Comparison of ENCODE assay signal across 17 cellular contexts in the genomic region with DNA sequence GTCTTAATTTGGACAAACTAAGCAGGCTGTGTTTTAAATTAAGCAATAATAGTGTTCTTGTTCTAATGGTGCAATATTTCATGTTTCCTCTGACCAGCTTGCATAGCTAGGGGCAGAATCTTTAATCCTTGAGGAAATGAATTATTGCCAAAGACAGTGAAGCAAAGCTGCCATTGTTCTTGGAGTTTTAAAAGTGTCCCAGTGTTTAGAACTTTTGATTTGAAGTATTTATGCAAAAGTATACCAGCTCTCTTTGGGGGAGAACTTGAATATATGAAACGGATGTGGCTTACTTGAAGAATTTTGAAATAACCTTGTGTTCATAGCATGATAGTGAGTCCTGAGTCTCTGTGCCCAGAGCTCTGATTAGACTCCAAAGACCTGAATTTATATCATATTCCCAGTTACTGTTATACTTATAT. TPM values are rescaled to one million over a fixed set of nuclear protein-coding genes. Genes with fewer than 3 reads are reported as not detected.
DNase-seq lines count a peak whose midpoint lies in the region; ATAC-seq and TF ChIP-seq lines count a peak whose summit lies in the region.
"Had no signal": no experiment of that assay in that cellular context is flagged by ENCODE, and none has a peak within 500 bp of the region (broad histone marks: within the 10 kb centered on the region; RNA-seq: fewer than 3 reads in every experiment).

No MANE protein-coding gene starts in this region.

- no peak for DNase-seq in activated naive CD8-positive, alpha-beta T cell treated with anti-CD3 and anti-CD28 coated beads, Interleukin-2, amount 10 ng/mL, durations not matched to agents 7 days and 5 days
- no peak for DNase-seq in activated naive CD8-positive, alpha-beta T cell treated with anti-CD3 and anti-CD28 coated beads for 36 hours
- DNase-seq in NOMO-1 treated with dmso at 0.1 percent for 144 hours (lab: John Stamatoyannopoulos, UW; ENCODE audit: unreplicated experiment): peak; percentile 53
- no peak for DNase-seq in central memory CD8-positive, alpha-beta T cell (ENCODE audit: low spot score in 2 of 2)
- no peak for DNase-seq in transverse colon
- no peak for DNase-seq in substantia nigra (lab: John Stamatoyannopoulos, UW)
- DNase-seq in head of caudate nucleus: no peak
- DNase-seq in thyroid gland: no peak
- DNase-seq: activated naive CD4-positive, alpha-beta T cell treated with Interleukin-2 at 50 U/mL for 16 hours; EL; islet precursor cell; NCI-H2029; NK-92 treated with Interleukin-12 subunit alpha and Interleukin-12 subunit beta, amount 100 ng/mL, for 24 hours; stimulated activated CD4-positive, alpha-beta T cell treated with anti-CD3 and anti-CD28 coated beads, Interleukin-2, amount 100 ng/mL, for 48 hours had no signal

- 64 to 71% methylated on average over 1 of the region's 1 CpG for WGBS in transverse colon (ENCODE audit: low coverage in 1 of 2), 2 donors
- WGBS in thyroid gland, 2 donors: 67 to 76% methylated on average over 1 of the region's 1 CpG

- intact Hi-C loops in transverse colon (cut with DNase I; ENCODE audit: low total_unique reads) (loop anchor here (10.0 kb wide), 2 partner anchors 244 to 886 kb away; no protein-coding TSS in a partner anchor), head of caudate nucleus (cut with DNase I) (no loop called here), thyroid gland (cut with DNase I) (no loop called here)

- TF ChIP-seq CTCF in transverse colon (IDR thresholded peaks at IDR 0.05): no peak
- no peak for TF ChIP-seq CTCF in thyroid gland (IDR thresholded peaks at IDR 0.05)

- no peak for TF ChIP-seq EP300 in transverse colon (IDR thresholded peaks at IDR 0.05; ENCODE audit: low read depth)

- H3K4me3 ChIP-seq in transverse colon: no peak overlapping the region
- H3K4me3 ChIP-seq in thyroid gland (replicated peaks in 1 of 3): no peak overlapping the region
- H3K4me3 ChIP-seq: vagina had no signal

- peak overlapping the region; percentile 66 for H3K27ac Mint-ChIP-seq in activated naive CD8-positive, alpha-beta T cell treated with anti-CD3 and anti-CD28 coated beads, Interleukin-2, amount 10 ng/mL, durations not matched to agents 7 days and 5 days
- no peak overlapping the region for H3K27ac Mint-ChIP-seq in activated naive CD8-positive, alpha-beta T cell treated with anti-CD3 and anti-CD28 coated beads for 36 hours
- no peak overlapping the region for H3K27ac Mint-ChIP-seq in central memory CD8-positive, alpha-beta T cell (ENCODE audit: low read depth)
- H3K27ac Mint-ChIP-seq: IgD-negative memory B cell; stimulated activated effector memory CD8-positive, alpha-beta T cell treated with anti-CD3 and anti-CD28 coated beads, Interleukin-12 subunit alpha, Interleukin-12 subunit beta, amount 100 ng/mL, for 72 hours had no signal

- H3K36me3 ChIP-seq in transverse colon (no peaks in the 10 kb centered on the region), thyroid gland (no peaks in the 10 kb centered on the region)
- H3K36me3 ChIP-seq: vagina had no signal

- no peak for TF ChIP-seq POLR2A in transverse colon (IDR thresholded peaks at IDR 0.05)
- no peak for TF ChIP-seq POLR2A in thyroid gland (IDR thresholded peaks at IDR 0.05)

- peak overlapping the region; percentile 81 for H3K4me3 Mint-ChIP-seq in activated naive CD8-positive, alpha-beta T cell treated with anti-CD3 and anti-CD28 coated beads, Interleukin-2, amount 10 ng/mL, durations not matched to agents 7 days and 5 days
- no peak overlapping the region for H3K4me3 Mint-ChIP-seq in activated naive CD8-positive, alpha-beta T cell treated with anti-CD3 and anti-CD28 coated beads for 36 hours
- H3K4me3 Mint-ChIP-seq in central memory CD8-positive, alpha-beta T cell: peak overlapping the region; percentile 73
- H3K4me3 Mint-ChIP-seq: IgD-negative memory B cell; stimulated activated effector memory CD8-positive, alpha-beta T cell treated with anti-CD3 and anti-CD28 coated beads, Interleukin-12 subunit alpha, Interleukin-12 subunit beta, amount 100 ng/mL, for 72 hours had no signal

- no peaks in the 10 kb centered on the region for H3K9me3 Mint-ChIP-seq in activated naive CD8-positive, alpha-beta T cell treated with anti-CD3 and anti-CD28 coated beads, Interleukin-2, amount 10 ng/mL, durations not matched to agents 7 days and 5 days
- H3K9me3 Mint-ChIP-seq in activated naive CD8-positive, alpha-beta T cell treated with anti-CD3 and anti-CD28 coated beads for 36 hours: no peaks in the 10 kb centered on the region
- no peaks in the 10 kb centered on the region for H3K9me3 Mint-ChIP-seq in central memory CD8-positive, alpha-beta T cell
- H3K9me3 Mint-ChIP-seq: IgD-negative memory B cell; stimulated activated effector memory CD8-positive, alpha-beta T cell treated with anti-CD3 and anti-CD28 coated beads, Interleukin-12 subunit alpha, Interleukin-12 subunit beta, amount 100 ng/mL, for 72 hours had no signal

- peaks cover 5% of the 10 kb centered on the region for H3K36me3 Mint-ChIP-seq in activated naive CD8-positive, alpha-beta T cell treated with anti-CD3 and anti-CD28 coated beads, Interleukin-2, amount 10 ng/mL, durations not matched to agents 7 days and 5 days
- H3K36me3 Mint-ChIP-seq in activated naive CD8-positive, alpha-beta T cell treated with anti-CD3 and anti-CD28 coated beads for 36 hours: peaks cover 2% of the 10 kb centered on the region
- H3K36me3 Mint-ChIP-seq in central memory CD8-positive, alpha-beta T cell (ENCODE audit: insufficient read depth): peaks cover 7% of the 10 kb centered on the region
- H3K36me3 Mint-ChIP-seq: IgD-negative memory B cell; stimulated activated effector memory CD8-positive, alpha-beta T cell treated with anti-CD3 and anti-CD28 coated beads, Interleukin-12 subunit alpha, Interleukin-12 subunit beta, amount 100 ng/mL, for 72 hours had no signal

- in situ Hi-C loops in transverse colon (cut with MboI; ENCODE audit: low pct_ligation_motif_present in 1 of 4, low pct_unique_long_range_greater_than_20kb in 1 of 4, low sequenced_read_pairs in 3 of 4): loop anchor here in 3 of 4 donors (10.0 kb wide), 1 partner anchor 286 kb away; no protein-coding TSS in a partner anchor

- ATAC-seq in activated naive CD8-positive, alpha-beta T cell treated with anti-CD3 and anti-CD28 coated beads, Interleukin-2, amount 10 ng/mL, durations not matched to agents 7 days and 5 days (ENCODE audit: low read depth): no peak
- no peak for ATAC-seq in central memory CD8-positive, alpha-beta T cell (replicated peaks; ENCODE audit: extremely low read depth, poor library complexity, severe bottlenecking)
- ATAC-seq: stimulated activated effector memory CD8-positive, alpha-beta T cell treated with anti-CD3 and anti-CD28 coated beads, Interleukin-12 subunit alpha, Interleukin-12 subunit beta, amount 100 ng/mL, for 72 hours had no signal

- H3K27ac ChIP-seq in transverse colon (peak overlapping the region; percentile 81 to 90 (median 85)), substantia nigra (ENCODE audit: low read depth, low read length, poor library complexity, severe bottlenecking) (no peak overlapping the region), thyroid gland (no peak overlapping the region)

- H3K27me3 ChIP-seq in transverse colon (no peaks in the 10 kb centered on the region), thyroid gland (no peaks in the 10 kb centered on the region)
- H3K27me3 ChIP-seq: vagina had no signal

- no peaks in the 10 kb centered on the region for H3K27me3 Mint-ChIP-seq in activated naive CD8-positive, alpha-beta T cell treated with anti-CD3 and anti-CD28 coated beads, Interleukin-2, amount 10 ng/mL, durations not matched to agents 7 days and 5 days
- no peaks in the 10 kb centered on the region for H3K27me3 Mint-ChIP-seq in activated naive CD8-positive, alpha-beta T cell treated with anti-CD3 and anti-CD28 coated beads for 36 hours
- no peaks in the 10 kb centered on the region for H3K27me3 Mint-ChIP-seq in central memory CD8-positive, alpha-beta T cell

- peaks cover 75% of the 10 kb centered on the region for H3K4me1 Mint-ChIP-seq in activated naive CD8-positive, alpha-beta T cell treated with anti-CD3 and anti-CD28 coated beads, Interleukin-2, amount 10 ng/mL, durations not matched to agents 7 days and 5 days
- H3K4me1 Mint-ChIP-seq in activated naive CD8-positive, alpha-beta T cell treated with anti-CD3 and anti-CD28 coated beads for 36 hours: peaks cover 86% of the 10 kb centered on the region
- H3K4me1 Mint-ChIP-seq in central memory CD8-positive, alpha-beta T cell: peaks cover 87% of the 10 kb centered on the region

- POLR2A ChIA-PET in activated naive CD8-positive, alpha-beta T cell treated with anti-CD3 and anti-CD28 coated beads, Interleukin-2, amount 10 ng/mL, durations not matched to agents 7 days and 5 days (lab: Charles Lee): interaction anchor here (0.7 to 3.9 kb wide), 6 partner anchors 15 to 1301 kb away, joined by 3 to 36 read pairs (median 7); partner anchors contain the start of gene ITGA6

- H3K9me3 ChIP-seq in transverse colon (no peaks in the 10 kb centered on the region), thyroid gland (no peaks in the 10 kb centered on the region)
- H3K9me3 ChIP-seq: vagina had no signal

- H3K4me1 ChIP-seq in transverse colon (peaks cover 39 to 85% (median 65%) of the 10 kb centered on the region in 4 donors), thyroid gland (peaks cover 16 to 30% of the 10 kb centered on the region in 2 donors)

RNA-seq across cellular contexts. Expression of gene ITGA6, which starts 33.4 kb away (rescaled TPM):
- total RNA-seq in activated naive CD8-positive, alpha-beta T cell treated with anti-CD3 and anti-CD28 coated beads, Interleukin-2, amount 10 ng/mL, durations not matched to agents 7 days and 5 days: 10 to 100 TPM; 22.8 to 26.8 TPM
- total RNA-seq in activated naive CD8-positive, alpha-beta T cell treated with anti-CD3 and anti-CD28 coated beads for 36 hours: 10 to 100 TPM in 1 of 2 experiments, 1 to 10 TPM in 1; 9.6 to 10.2 TPM
- total RNA-seq in transverse colon (100 to 1,000 TPM in 3 of 4 donors, 10 to 100 TPM in 1; 80.4 to 267 (median 207) TPM), thyroid gland (10 to 100 TPM; 34.8 to 66.6 (median 52.7) TPM)

Comparison
In these comparisons a context has a peak if more than half of its experiments do, and no peak if none do; other contexts are left out.
1. H3K27ac ChIP-seq: peak in transverse colon (4 of 4); none in substantia nigra (single experiment) and thyroid gland (0 of 3).